In genomic region chr15:53225786-53226185, GRCh38 we compare ENCODE assay signal across 27 cellular contexts.
"Had no signal": no experiment of that assay in that cellular context is flagged by ENCODE, and none has a peak within 500 bp of the region (broad histone marks: within the 10 kb centered on the region; RNA-seq: fewer than 3 reads in every experiment).

No MANE protein-coding gene starts in this region.

- H3K27ac ChIP-seq: stomach, suprapubic skin, testis, thoracic aorta, thyroid gland, tibial artery, transverse colon, upper lobe of left lung, upper lobe of right lung, uterus, vagina had no signal

- H3K4me1 ChIP-seq: stomach, suprapubic skin, testis, thyroid gland, tibial artery, tibial nerve, transverse colon, upper lobe of left lung, upper lobe of right lung, uterus, vagina had no signal

- H3K4me3 ChIP-seq: stomach, suprapubic skin, testis, thoracic aorta, thyroid gland, tibial artery, tibial nerve, transverse colon, upper lobe of left lung, upper lobe of right lung, uterus, vagina had no signal

- FAIRE-seq: urothelium cell line had no signal

- DNase-seq: stimulated activated CD4-positive, alpha-beta T cell treated with anti-CD3 and anti-CD28 coated beads, Interleukin-2, amount 100 ng/mL, for 48 hours; stimulated activated CD4-positive, alpha-beta T cell treated with anti-CD3 and anti-CD28 coated beads, Interleukin-4, amount 100 ng/mL, for 1 hour; stimulated activated CD4-positive, alpha-beta T cell treated with anti-CD3 and anti-CD28 coated beads, Interleukin-4, amount 100 ng/mL, for 24 hours; stimulated activated CD4-positive, alpha-beta T cell treated with anti-CD3 and anti-CD28 coated beads, Interleukin-4, amount 100 ng/mL, for 4 hours; stimulated activated CD8-positive, alpha-beta memory T cell treated with anti-CD3 and anti-CD28 coated beads, Interleukin-4, amount 100 ng/mL, for 48 hours; stimulated activated naive B cell treated with anti-CD40 and anti-IgM and Interleukin-4, amounts not matched to agents 10 μg/mL and 1 μg/mL and 100 μg/mL, for 72 hours; stimulated activated naive CD4-positive, alpha-beta T cell; stimulated activated naive CD4-positive, alpha-beta T cell treated with Interleukin-2 at 50 U/mL for 16 hours; stimulated activated naive CD8-positive, alpha-beta T cell treated with anti-CD3 and anti-CD28 coated beads, Interleukin-15, amount 100 ng/mL, for 72 hours; stimulated activated naive CD8-positive, alpha-beta T cell treated with anti-CD3 and anti-CD28 coated beads, Interleukin-15, Interleukin-2, amounts not matched to agents 100 U/mL and 50 U/mL, for 24 hours; stomach; substantia nigra; testis; thyroid gland; tibial artery; transverse colon; trophoblast cell; upper lobe of left lung; upper lobe of right lung; uterus had no signal

- ATAC-seq: stimulated activated effector memory CD8-positive, alpha-beta T cell treated with anti-CD3 and anti-CD28 coated beads, Interleukin-12 subunit alpha, Interleukin-12 subunit beta, amount 100 ng/mL, for 72 hours; stimulated activated memory B cell treated with anti-CD40 and anti-IgM and Interleukin-4, amounts not matched to agents 10 μg/mL and 1 μg/mL and 100 μg/mL, for 72 hours; stimulated activated naive B cell treated with anti-CD40 and anti-IgM and Interleukin-4, amounts not matched to agents 10 μg/mL and 1 μg/mL and 100 μg/mL, for 72 hours; stimulated activated naive CD8-positive, alpha-beta T cell treated with anti-CD3 and anti-CD28 coated beads, Interleukin-15, amount 100 ng/mL, for 72 hours; stimulated activated naive CD8-positive, alpha-beta T cell treated with anti-CD3 and anti-CD28 coated beads, Interleukin-15, Interleukin-2, amounts not matched to agents 100 U/mL and 50 U/mL, for 24 hours; upper lobe of right lung had no signal

- H3K9me3 ChIP-seq: stomach, suprapubic skin, testis, thoracic aorta, thyroid gland, tibial artery, tibial nerve, transverse colon, upper lobe of left lung, upper lobe of right lung, uterus, vagina had no signal
